In genomic region chr2:120669971-120670370, GRCh38 we compare ENCODE assay signal across 9 cellular contexts.
"Had no signal": no experiment of that assay in that cellular context is flagged by ENCODE, and none has a peak within 500 bp of the region (broad histone marks: within the 10 kb centered on the region; RNA-seq: fewer than 3 reads in every experiment).

No MANE protein-coding gene starts in this region.

- DNase-seq: activated CD8-positive, alpha-beta memory T cell treated with anti-CD3 and anti-CD28 coated beads, Interleukin-2, amount 10 ng/mL, durations not matched to agents 7 days and 5 days; activated gamma-delta T cell treated with Interleukin-2 at 50 U/mL for 16 hours; activated T-cell treated with anti-CD3 and anti-CD28 coated beads, Interleukin-2, amount 50 U/mL, for 48 hours; esophagus squamous epithelium; ovary; T-helper 17 cell; tibial artery had no signal

- ATAC-seq: activated CD4-positive, CD25-positive, alpha-beta regulatory T cell treated with anti-CD3 and anti-CD28 coated beads, Interleukin-2, amount 50 U/mL, for 24 hours; activated CD8-positive, alpha-beta memory T cell treated with anti-CD3 and anti-CD28 coated beads, Interleukin-2, amount 10 ng/mL, durations not matched to agents 7 days and 5 days; T-helper 17 cell had no signal

- H3K36me3 ChIP-seq: esophagus squamous epithelium, ovary, stomach, tibial artery had no signal

- H3K27me3 ChIP-seq: ovary had no signal

- H3K9me3 ChIP-seq: ovary had no signal

- H3K27ac ChIP-seq: esophagus squamous epithelium, ovary, stomach, tibial artery had no signal

- H3K4me3 ChIP-seq: ovary, stomach, tibial artery had no signal
